ENCODE assay signal across 8 cellular contexts in the genomic region with DNA sequence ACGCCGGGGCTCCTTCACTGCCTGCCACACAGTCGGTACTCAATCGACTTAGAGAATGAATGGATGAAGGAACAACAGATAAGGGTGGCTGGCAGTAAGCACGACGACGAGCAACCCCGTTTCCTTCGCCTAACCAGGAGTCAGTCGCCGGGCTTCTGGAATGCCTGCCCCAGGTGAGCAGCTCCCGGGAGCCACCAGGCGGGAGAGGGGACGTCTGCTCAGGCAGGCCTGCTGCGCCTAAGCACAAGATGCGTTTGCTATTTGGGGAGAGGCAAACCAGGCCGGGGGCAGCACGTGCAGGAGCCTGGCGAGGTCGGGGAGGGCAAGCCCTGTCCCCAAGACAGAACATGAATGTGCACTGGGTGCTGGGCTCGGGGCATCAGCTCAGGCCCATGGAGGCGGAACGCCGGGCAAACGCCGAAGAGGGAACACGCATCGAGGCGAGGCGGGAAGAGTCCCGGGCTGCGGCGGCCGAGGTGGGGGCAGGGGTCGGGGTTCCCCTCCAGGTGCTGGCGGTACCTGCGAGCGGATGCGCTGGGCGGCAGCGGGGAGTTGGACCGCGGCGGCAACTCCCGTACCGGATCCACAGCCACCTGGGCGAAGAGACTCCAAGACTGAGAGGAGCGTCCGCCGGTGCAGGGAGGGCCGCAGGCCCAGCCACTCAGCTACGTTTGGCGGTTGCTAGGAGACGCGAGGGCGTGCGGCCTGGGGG. TPM values are rescaled to one million over a fixed set of nuclear protein-coding genes. Genes with fewer than 3 reads are reported as not detected.
DNase-seq lines count a peak whose midpoint lies in the region; ATAC-seq, FAIRE-seq and TF ChIP-seq lines count a peak whose summit lies in the region.

A gene with protein sequence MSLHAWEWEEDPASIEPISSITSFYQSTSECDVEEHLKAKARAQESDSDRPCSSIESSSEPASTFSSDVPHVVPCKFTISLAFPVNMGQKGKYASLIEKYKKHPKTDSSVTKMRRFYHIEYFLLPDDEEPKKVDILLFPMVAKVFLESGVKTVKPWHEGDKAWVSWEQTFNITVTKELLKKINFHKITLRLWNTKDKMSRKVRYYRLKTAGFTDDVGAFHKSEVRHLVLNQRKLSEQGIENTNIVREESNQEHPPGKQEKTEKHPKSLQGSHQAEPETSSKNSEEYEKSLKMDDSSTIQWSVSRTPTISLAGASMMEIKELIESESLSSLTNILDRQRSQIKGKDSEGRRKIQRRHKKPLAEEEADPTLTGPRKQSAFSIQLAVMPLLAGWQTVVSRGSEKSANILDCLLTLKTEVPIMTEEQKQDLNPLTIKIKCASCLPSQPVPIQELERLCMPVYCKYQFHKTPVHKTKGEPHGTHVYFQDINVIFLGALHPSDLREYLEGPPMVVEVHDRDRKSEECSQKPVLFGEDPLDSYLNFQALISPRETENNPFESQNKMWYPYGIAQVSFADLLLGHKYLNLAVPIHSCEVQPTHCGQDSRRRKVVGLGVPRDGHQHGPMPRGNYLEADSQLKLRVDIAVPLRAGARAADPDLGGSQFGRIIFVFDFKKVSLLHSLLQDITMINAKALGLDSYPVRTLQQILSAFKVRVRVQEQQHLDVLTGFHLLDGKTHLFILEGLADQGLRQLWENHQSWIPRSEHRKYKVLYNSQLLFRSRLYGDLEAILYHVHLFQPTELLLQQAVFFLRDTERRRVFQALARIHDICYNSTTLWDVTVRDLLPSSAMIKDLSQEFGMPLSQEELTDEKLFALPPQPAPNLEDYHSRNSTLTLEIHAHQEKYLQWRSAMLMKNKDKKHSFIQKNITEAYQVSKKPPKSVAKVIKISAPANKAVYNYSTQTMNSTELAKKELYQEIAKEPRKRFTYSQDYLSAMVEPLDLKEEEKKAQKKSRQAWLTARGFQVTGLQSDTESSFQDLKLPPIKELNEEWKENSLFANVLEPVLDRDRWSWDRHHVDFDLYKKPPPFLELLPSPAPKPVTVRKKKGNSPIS (minus strand): TSS at position 616 of the 712 bp plus-strand sequence. CDS start 772 bp downstream, outside the sequence.

- TF ChIP-seq CTCF in GM06990 (IDR thresholded peaks at IDR 0.05; ENCODE audit: insufficient read depth, low read length, poor library complexity, severe bottlenecking) = no peak
- TF ChIP-seq CTCF in bronchial epithelial cell (IDR thresholded peaks at IDR 0.05; ENCODE audit: insufficient read depth, low read length, severe bottlenecking) = peak; percentile 14
- no peak for TF ChIP-seq CTCF in kidney (IDR thresholded peaks at IDR 0.05; ENCODE audit: borderline replicate concordance, extremely low read depth, insufficient read depth)

- H3K27ac ChIP-seq in kidney (ENCODE audit: low read depth in 2 of 2, low read length in 2 of 2) = no peak within 1 kb of the TSS

- ATAC-seq in HG02840 (IDR thresholded peaks at IDR 0.05; ENCODE audit: low FRiP score, unreplicated experiment) = peak; percentile 58

- H3K4me1 ChIP-seq in kidney (ENCODE audit: control insufficient read depth in 1 of 2, insufficient read depth in 1 of 2, low read depth in 1 of 2, low read length in 2 of 2) = peaks cover 3 to 9% of the 10 kb centered on the region in 2 donors

- H3K9ac ChIP-seq in kidney (ENCODE audit: low read length in 2 of 2) = peak within 1 kb of the TSS in 1 of 2 donors; percentile 24

- no peak for FAIRE-seq in bronchial epithelial cell (lab: Jason Lieb, UNC)
- FAIRE-seq in kidney (lab: Jason Lieb, UNC) = no peak

- H3K9me3 ChIP-seq in kidney (ENCODE audit: control insufficient read depth in 1 of 2, low read length in 2 of 2) = no peaks in the 10 kb centered on the region

- H3K27me3 ChIP-seq in GM06990 (replicated peaks; ENCODE audit: control insufficient read depth, insufficient read depth, low read length) = no peaks in the 10 kb centered on the region; the same call in 1 of the 2 replicates
- no peaks in the 10 kb centered on the region for H3K27me3 ChIP-seq in bronchial epithelial cell (ENCODE audit: control insufficient read depth, insufficient read depth, low read length)

- DNase-seq in GM06990 (ENCODE audit: extremely low read depth, insufficient read length) = peak; percentile 84
- DNase-seq in NCI-H2081 treated with DMSO at 0.1 percent for 48 hours (lab: John Stamatoyannopoulos, UW) = peak; percentile 61
- peak; percentile 72 to 83 (median 78) for DNase-seq in activated CD4-positive, CD25-positive, alpha-beta regulatory T cell (lab: John Stamatoyannopoulos, UW)
- peak; percentile 70 for DNase-seq in bronchial epithelial cell (ENCODE audit: low read depth)
- DNase-seq in kidney = peak; percentile 96
- DNase-seq in stimulated activated CD4-positive, alpha-beta T cell treated with anti-CD3 and anti-CD28 coated beads, Interleukin-12 subunit alpha, Interleukin-12 subunit beta, amount 100 ng/mL, for 4 hours = peak; percentile 85
- DNase-seq in cortex of kidney (lab: John Stamatoyannopoulos, UW) = no peak

- H3K36me3 ChIP-seq in GM06990 (ENCODE audit: control insufficient read depth, insufficient read depth, low read length) (no peaks in the 10 kb centered on the region), bronchial epithelial cell (ENCODE audit: control insufficient read depth, insufficient read depth, low read length) (no peaks in the 10 kb centered on the region), kidney (ENCODE audit: control insufficient read depth in 1 of 2, insufficient read depth in 2 of 2, low read length in 2 of 2) (no peaks in the 10 kb centered on the region)

- H3K4me3 ChIP-seq in GM06990 (replicated peaks; ENCODE audit: low read depth, low read length) (peak within 1 kb of the TSS; percentile 3), bronchial epithelial cell (ENCODE audit: low read depth, low read length) (peak within 1 kb of the TSS; percentile 44), kidney (ENCODE audit: low read length in 2 of 2) (peak within 1 kb of the TSS; percentile 19 to 21)

- intact Hi-C loops in kidney (cut with DNase I) = no loop called here

RNA-seq across cellular contexts. Expression of the gene that starts here (rescaled TPM):
- total RNA-seq in bronchial epithelial cell (under 0.01 and 0.51 TPM in 2 replicates), kidney (0.60 TPM)
- 0.56 TPM for polyA plus RNA-seq in kidney (ENCODE audit: insufficient read depth, low read depth, low replicate concordance)

Comparison
In these comparisons a context has a peak if more than half of its experiments do, and no peak if none do; other contexts are left out.
1. Peak in DNase-seq and H3K4me3 ChIP-seq in bronchial epithelial cell; RNA of the gene not detected or under 1 TPM.
2. Peak in DNase-seq and H3K4me3 ChIP-seq in kidney; RNA of the gene not detected or under 1 TPM.